In the genomic region with DNA sequence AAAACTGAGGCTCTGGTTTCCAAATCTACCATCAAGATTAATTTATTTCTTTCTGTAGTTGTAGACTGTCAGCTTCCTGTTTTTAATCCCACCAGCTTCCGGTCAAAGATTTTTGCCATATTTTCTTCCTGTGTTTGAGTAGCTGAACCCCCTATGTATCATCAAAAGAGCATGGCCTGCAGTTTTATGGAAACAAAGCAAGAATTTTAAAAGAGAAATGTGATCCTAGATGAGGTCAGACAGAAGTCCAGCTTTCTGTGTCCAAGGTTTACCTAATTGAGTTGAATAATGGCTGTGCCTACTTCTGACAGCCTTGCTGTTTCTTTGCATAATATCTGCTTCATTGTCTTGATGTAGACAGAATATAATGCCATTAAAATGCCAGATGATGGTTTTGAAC, we compare ENCODE assay signal across 1 cellular context.
TF ChIP-seq lines count a peak whose summit lies in the region.

No MANE protein-coding gene starts in this region.

TF ChIP-seq in HEK293, 187 proteins besides CTCF, POLR2A, EP300 and RAD21 (continued from another document):
- TF ChIP-seq, protein P1, sequence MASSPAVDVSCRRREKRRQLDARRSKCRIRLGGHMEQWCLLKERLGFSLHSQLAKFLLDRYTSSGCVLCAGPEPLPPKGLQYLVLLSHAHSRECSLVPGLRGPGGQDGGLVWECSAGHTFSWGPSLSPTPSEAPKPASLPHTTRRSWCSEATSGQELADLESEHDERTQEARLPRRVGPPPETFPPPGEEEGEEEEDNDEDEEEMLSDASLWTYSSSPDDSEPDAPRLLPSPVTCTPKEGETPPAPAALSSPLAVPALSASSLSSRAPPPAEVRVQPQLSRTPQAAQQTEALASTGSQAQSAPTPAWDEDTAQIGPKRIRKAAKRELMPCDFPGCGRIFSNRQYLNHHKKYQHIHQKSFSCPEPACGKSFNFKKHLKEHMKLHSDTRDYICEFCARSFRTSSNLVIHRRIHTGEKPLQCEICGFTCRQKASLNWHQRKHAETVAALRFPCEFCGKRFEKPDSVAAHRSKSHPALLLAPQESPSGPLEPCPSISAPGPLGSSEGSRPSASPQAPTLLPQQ (tag by site-specific recombination; IDR thresholded peaks at IDR 0.05) = 0 out of 2 replicates have a peak, but pooled peaks have one; percentile 51
- TF ChIP-seq ZNF629 (tag by site-specific recombination; IDR thresholded peaks at IDR 0.05) = 0 out of 2 replicates have a peak, but pooled peaks have one; percentile 34
- TF ChIP-seq ZIC2 (tag by site-specific recombination; IDR thresholded peaks at IDR 0.05) = no peak
- TF ChIP-seq, protein P2, sequence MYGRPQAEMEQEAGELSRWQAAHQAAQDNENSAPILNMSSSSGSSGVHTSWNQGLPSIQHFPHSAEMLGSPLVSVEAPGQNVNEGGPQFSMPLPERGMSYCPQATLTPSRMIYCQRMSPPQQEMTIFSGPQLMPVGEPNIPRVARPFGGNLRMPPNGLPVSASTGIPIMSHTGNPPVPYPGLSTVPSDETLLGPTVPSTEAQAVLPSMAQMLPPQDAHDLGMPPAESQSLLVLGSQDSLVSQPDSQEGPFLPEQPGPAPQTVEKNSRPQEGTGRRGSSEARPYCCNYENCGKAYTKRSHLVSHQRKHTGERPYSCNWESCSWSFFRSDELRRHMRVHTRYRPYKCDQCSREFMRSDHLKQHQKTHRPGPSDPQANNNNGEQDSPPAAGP (tag by site-specific recombination; IDR thresholded peaks at IDR 0.05) = no peak
- no peak for TF ChIP-seq ZFP41 (tag by site-specific recombination; IDR thresholded peaks at IDR 0.05; ENCODE audit: borderline replicate concordance)
- no peak for TF ChIP-seq BCL11A (tag by site-specific recombination; IDR thresholded peaks at IDR 0.05; ENCODE audit: low read depth)
- TF ChIP-seq ZSCAN16 (tag by site-specific recombination; IDR thresholded peaks at IDR 0.05) = no peak
- TF ChIP-seq, protein P3, sequence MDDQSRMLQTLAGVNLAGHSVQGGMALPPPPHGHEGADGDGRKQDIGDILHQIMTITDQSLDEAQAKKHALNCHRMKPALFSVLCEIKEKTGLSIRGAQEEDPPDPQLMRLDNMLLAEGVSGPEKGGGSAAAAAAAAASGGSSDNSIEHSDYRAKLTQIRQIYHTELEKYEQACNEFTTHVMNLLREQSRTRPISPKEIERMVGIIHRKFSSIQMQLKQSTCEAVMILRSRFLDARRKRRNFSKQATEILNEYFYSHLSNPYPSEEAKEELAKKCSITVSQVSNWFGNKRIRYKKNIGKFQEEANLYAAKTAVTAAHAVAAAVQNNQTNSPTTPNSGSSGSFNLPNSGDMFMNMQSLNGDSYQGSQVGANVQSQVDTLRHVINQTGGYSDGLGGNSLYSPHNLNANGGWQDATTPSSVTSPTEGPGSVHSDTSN (CRISPR knock-in tag; IDR thresholded peaks at IDR 0.05) = no peak
- TF ChIP-seq SP2 (tag by site-specific recombination; IDR thresholded peaks at IDR 0.05) = no peak
- no peak for TF ChIP-seq ZNF843 (tag by site-specific recombination; IDR thresholded peaks at IDR 0.05)
